ENCODE assay signal across 8 cellular contexts in genomic region chr17:488993-489757, GRCh38. TPM values are rescaled to one million over a fixed set of nuclear protein-coding genes. Genes with fewer than 3 reads are reported as not detected.
DNase-seq lines count a peak whose midpoint lies in the region; ATAC-seq lines count a peak whose summit lies in the region.

No MANE protein-coding gene starts in this region.

- ATAC-seq in HG02981 (IDR thresholded peaks at IDR 0.05; ENCODE audit: unreplicated experiment) (peak; percentile 21), left cardiac atrium (peak; percentile 58 to 83), HG03457 (IDR thresholded peaks at IDR 0.05; ENCODE audit: unreplicated experiment) (no peak), GM18873 (IDR thresholded peaks at IDR 0.05; ENCODE audit: low FRiP score, unreplicated experiment) (no peak)

- intact Hi-C loops in left cardiac atrium (cut with DNase I), result no loop called here

- peak overlapping the region; percentile 61 for H3K4me3 ChIP-seq in skeletal muscle cell (ENCODE audit: low read depth, low read length)

- peak; percentile 33 for DNase-seq in CD1c-positive myeloid dendritic cell (ENCODE audit: extremely low spot score)
- DNase-seq in activated T-cell treated with anti-CD3 and anti-CD28 coated beads, Interleukin-2, amount 50 U/mL, for 1 hour, result peak; percentile 39
- DNase-seq in left cardiac atrium, result no peak
- DNase-seq in skeletal muscle cell (ENCODE audit: low read depth), result no peak
- DNase-seq in GF-D8 (lab: John Stamatoyannopoulos, UW), result no peak

RNA-seq across cellular contexts. Expression of gene RFLNB, which starts 43.4 kb away (rescaled TPM):
- 10 to 100 TPM; 21.5 to 39.6 TPM for total RNA-seq in left cardiac atrium

Comparison
In these comparisons a context has a peak if more than half of its experiments do, and no peak if none do; other contexts are left out.
1. DNase-seq: peak in CD1c-positive myeloid dendritic cell (single experiment) and activated T-cell treated with anti-CD3 and anti-CD28 coated beads, Interleukin-2, amount 50 U/mL, for 1 hour (single experiment); none in left cardiac atrium (single experiment), skeletal muscle cell (single experiment) and GF-D8 (single experiment).
2. ATAC-seq: peak in HG02981 (single experiment) and left cardiac atrium (2 of 2); none in HG03457 (single experiment) and GM18873 (single experiment).